In genomic region chr9:74277532-74277931, GRCh38 we compare ENCODE assay signal across 9 cellular contexts.
DNase-seq lines count a peak whose midpoint lies in the region; ATAC-seq and TF ChIP-seq lines count a peak whose summit lies in the region.
"Had no signal": no experiment of that assay in that cellular context is flagged by ENCODE, and none has a peak within 500 bp of the region (broad histone marks: within the 10 kb centered on the region; RNA-seq: fewer than 3 reads in every experiment).

No MANE protein-coding gene starts in this region.

- peaks cover 2% of the 10 kb centered on the region for H3K27me3 Mint-ChIP-seq in activated T-helper 1 cell treated with anti-CD3 and anti-CD28 coated beads, Interleukin-12 subunit alpha, Interleukin-12 subunit beta, Interleukin-2, Interleukin-4 antibody, amounts not matched to agents 30 ng/mL and 10 ng/mL and 1 ng/mL, durations not matched to agents 14 hours and 24 hours and 36 hours (ENCODE audit: insufficient read depth)

- TF ChIP-seq CTCF in left lung (IDR thresholded peaks at IDR 0.05), result no peak

- intact Hi-C loops in activated T-helper 1 cell treated with anti-CD3 and anti-CD28 coated beads, Interleukin-12 subunit alpha, Interleukin-12 subunit beta, Interleukin-2, Interleukin-4 antibody, amounts not matched to agents 30 ng/mL and 10 ng/mL and 1 ng/mL, durations not matched to agents 14 hours and 24 hours and 36 hours (cut with micrococcal nuclease), result no loop called here
- intact Hi-C loops in left lung (cut with DNase I), result no loop called here

- DNase-seq in activated T-helper 1 cell treated with anti-CD3 and anti-CD28 coated beads, Interleukin-12 subunit alpha, Interleukin-12 subunit beta, Interleukin-2, Interleukin-4 antibody, amounts not matched to agents 30 ng/mL and 10 ng/mL and 1 ng/mL, durations not matched to agents 14 hours and 24 hours and 36 hours (ENCODE audit: low spot score), result peak; percentile 69
- DNase-seq in left lung (no peak), NCI-H748 treated with DMSO at 0.1 percent for 48 hours (lab: John Stamatoyannopoulos, UW) (no peak), kidney glomerular epithelial cell (lab: John Stamatoyannopoulos, UW) (no peak), H7 (no peak)
- DNase-seq: stimulated activated CD4-positive, alpha-beta T cell treated with anti-CD3 and anti-CD28 coated beads, Interleukin-4, amount 100 ng/mL, for 1 hour had no signal

- no peak overlapping the region for H3K27ac ChIP-seq in left lung

- no peaks in the 10 kb centered on the region for H3K9me3 Mint-ChIP-seq in activated T-helper 1 cell treated with anti-CD3 and anti-CD28 coated beads, Interleukin-12 subunit alpha, Interleukin-12 subunit beta, Interleukin-2, Interleukin-4 antibody, amounts not matched to agents 30 ng/mL and 10 ng/mL and 1 ng/mL, durations not matched to agents 14 hours and 24 hours and 36 hours

- ATAC-seq in GM18511 (IDR thresholded peaks at IDR 0.05; ENCODE audit: unreplicated experiment) (peak; percentile 96), GM19467 (IDR thresholded peaks at IDR 0.05; ENCODE audit: unreplicated experiment) (peak; percentile 93), HG03103 (IDR thresholded peaks at IDR 0.05; ENCODE audit: low read depth, unreplicated experiment) (peak; percentile 86), left lung (no peak)

- H3K4me1 ChIP-seq in left lung, result no peaks in the 10 kb centered on the region

- peaks cover 34% of the 10 kb centered on the region for H3K4me1 Mint-ChIP-seq in activated T-helper 1 cell treated with anti-CD3 and anti-CD28 coated beads, Interleukin-12 subunit alpha, Interleukin-12 subunit beta, Interleukin-2, Interleukin-4 antibody, amounts not matched to agents 30 ng/mL and 10 ng/mL and 1 ng/mL, durations not matched to agents 14 hours and 24 hours and 36 hours (ENCODE audit: low read depth)

- peak overlapping the region; percentile 64 for H3K27ac Mint-ChIP-seq in activated T-helper 1 cell treated with anti-CD3 and anti-CD28 coated beads, Interleukin-12 subunit alpha, Interleukin-12 subunit beta, Interleukin-2, Interleukin-4 antibody, amounts not matched to agents 30 ng/mL and 10 ng/mL and 1 ng/mL, durations not matched to agents 14 hours and 24 hours and 36 hours

- H3K4me3 Mint-ChIP-seq in activated T-helper 1 cell treated with anti-CD3 and anti-CD28 coated beads, Interleukin-12 subunit alpha, Interleukin-12 subunit beta, Interleukin-2, Interleukin-4 antibody, amounts not matched to agents 30 ng/mL and 10 ng/mL and 1 ng/mL, durations not matched to agents 14 hours and 24 hours and 36 hours, result peak overlapping the region; percentile 20

- no peaks in the 10 kb centered on the region for H3K36me3 ChIP-seq in left lung
- H3K36me3 ChIP-seq in H7 (replicated peaks; ENCODE audit: control insufficient read depth, insufficient read depth, low read length), result no peaks in the 10 kb centered on the region

- H3K27me3 ChIP-seq in left lung (no peaks in the 10 kb centered on the region), H7 (ENCODE audit: control insufficient read depth, insufficient read depth, low read length) (no peaks in the 10 kb centered on the region)

- H3K4me3 ChIP-seq in left lung (no peak overlapping the region), H7 (ENCODE audit: insufficient read depth, low read depth, low read length) (no peak overlapping the region)

- no peaks in the 10 kb centered on the region for H3K9me3 ChIP-seq in left lung

- H3K36me3 Mint-ChIP-seq in activated T-helper 1 cell treated with anti-CD3 and anti-CD28 coated beads, Interleukin-12 subunit alpha, Interleukin-12 subunit beta, Interleukin-2, Interleukin-4 antibody, amounts not matched to agents 30 ng/mL and 10 ng/mL and 1 ng/mL, durations not matched to agents 14 hours and 24 hours and 36 hours (ENCODE audit: low read depth), result peaks cover 3% of the 10 kb centered on the region
